Comparison of ENCODE assay signal across 1 cellular context in the genomic region with DNA sequence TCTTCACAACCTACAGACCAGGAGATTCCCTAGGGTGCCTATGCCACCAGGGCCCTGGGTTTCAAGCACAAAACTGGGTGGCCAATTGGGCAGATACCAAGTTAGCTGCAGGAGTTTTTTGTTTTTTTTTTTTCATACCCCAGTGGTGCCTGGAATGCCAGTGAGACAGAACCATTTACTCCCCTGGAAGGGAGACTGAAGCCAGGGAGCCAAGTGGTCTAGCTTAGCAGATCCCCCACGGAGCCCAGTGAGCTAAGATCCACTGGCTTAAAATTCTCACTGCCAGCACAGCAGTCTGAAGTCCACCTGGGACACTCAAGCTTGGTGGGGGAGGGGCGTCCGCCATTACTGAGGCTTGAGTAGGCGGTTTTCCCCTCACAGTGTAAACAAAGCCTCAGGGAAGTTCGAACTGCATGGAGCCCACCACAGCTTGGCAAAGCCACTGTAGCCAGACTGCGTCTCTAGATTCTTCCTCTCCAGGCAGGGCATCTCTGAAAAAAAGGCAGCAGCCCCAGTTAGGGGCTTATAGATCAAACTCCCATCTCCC.
TF ChIP-seq lines count a peak whose summit lies in the region.

No MANE protein-coding gene starts in this region.

TF ChIP-seq in H1, 55 proteins besides CTCF, POLR2A, EP300 and RAD21:
- peak; percentile 18 for TF ChIP-seq KDM4A (IDR thresholded peaks at IDR 0.05; ENCODE audit: low read depth, low read length, severe bottlenecking)
- TF ChIP-seq YY1 (IDR thresholded peaks at IDR 0.05; ENCODE audit: low read depth, low read length) = peak; percentile 73
